8 cellular contexts compared by ENCODE assay signal in genomic region chr6:14799928-14800327, GRCh38.
DNase-seq lines count a peak whose midpoint lies in the region; FAIRE-seq and TF ChIP-seq lines count a peak whose summit lies in the region.

No MANE protein-coding gene starts in this region.

- peaks cover 20% of the 10 kb centered on the region for H3K4me1 ChIP-seq in PC-9 (replicated peaks; ENCODE audit: insufficient read depth)

- no peak for TF ChIP-seq CTCF in PC-9 (conservative IDR thresholded peaks at IDR 0.05)
- TF ChIP-seq CTCF in MCF 10A (IDR thresholded peaks at IDR 0.05; ENCODE audit: unreplicated experiment) = no peak

- H3K9me3 ChIP-seq in PC-9 (ENCODE audit: insufficient read depth, low read depth) = peaks cover 6% of the 10 kb centered on the region; the same call in 1 of the 2 replicates

- H4K20me1 ChIP-seq in PC-9 (ENCODE audit: insufficient read depth) = no peaks in the 10 kb centered on the region

- H3K4me2 ChIP-seq in PC-9 = 0 out of 2 replicates have a peak overlapping the region, but pooled peaks have one; percentile 15

- H3K27me3 Mint-ChIP-seq in MCF 10A (ENCODE audit: insufficient read depth, unreplicated experiment) = no peaks in the 10 kb centered on the region

- no peak overlapping the region for H3K27ac Mint-ChIP-seq in MCF 10A (ENCODE audit: low read depth, unreplicated experiment)

- H3K4me1 Mint-ChIP-seq in MCF 10A (ENCODE audit: insufficient read depth, unreplicated experiment) = peaks cover 33% of the 10 kb centered on the region

- no peaks in the 10 kb centered on the region for H3K27me3 ChIP-seq in PC-9 (ENCODE audit: insufficient read depth, low read depth)

- no peaks in the 10 kb centered on the region for H3K36me3 ChIP-seq in PC-9 (ENCODE audit: low read depth)

- H3K79me2 ChIP-seq in PC-9 (ENCODE audit: low read depth) = no peaks in the 10 kb centered on the region

- H3K9me3 Mint-ChIP-seq in MCF 10A (ENCODE audit: unreplicated experiment) = no peaks in the 10 kb centered on the region

- CTCF ChIA-PET in PC-9 (lab: Charles Lee) = no interaction called here
- CTCF ChIA-PET in MCF 10A (lab: Yijun Ruan, JAX) = no interaction called here

- POLR2A ChIA-PET in PC-9 (lab: Charles Lee; ENCODE audit: unreplicated experiment) = no interaction called here
- POLR2A ChIA-PET in MCF 10A (lab: Yijun Ruan, JAX) = interaction anchor here (0.9 kb wide), 1 partner anchor 56 kb away, joined by 3 read pairs; no protein-coding TSS in a partner anchor

- DNase-seq in activated naive CD4-positive, alpha-beta T cell treated with Interleukin-2 at 50 U/mL for 16 hours = peak; percentile 27
- DNase-seq in activated naive CD4-positive, alpha-beta T cell (lab: John Stamatoyannopoulos, UW) = no peak
- DNase-seq in HK-2 (ENCODE audit: unreplicated experiment) = peak; percentile 8
- DNase-seq in PC-9 = peak; percentile 36 to 79
- DNase-seq in MCF 10A (ENCODE audit: unreplicated experiment) = peak; percentile 83
- peak in 35 of 49 donors; percentile 6 to 71 (median 41) for DNase-seq in substantia nigra (lab: John Stamatoyannopoulos, UW)
- no peak for DNase-seq in stimulated activated naive CD4-positive, alpha-beta T cell treated with Interleukin-2 at 50 U/mL for 16 hours (lab: John Stamatoyannopoulos, UW)

- peak; percentile 94 for FAIRE-seq in islet of Langerhans (lab: Jason Lieb, UNC)

- H3K4me3 Mint-ChIP-seq in MCF 10A (ENCODE audit: unreplicated experiment) = no peak overlapping the region

- H3K27ac ChIP-seq in PC-9 = no peak overlapping the region
- no peak overlapping the region for H3K27ac ChIP-seq in substantia nigra (ENCODE audit: low read depth, low read length, poor library complexity, severe bottlenecking)

- BruUV-seq in PC-9 (replicated peaks; lab: Mats Ljungman, UMichigan) = no TSS peak
- BruUV-seq in MCF 10A (replicated peaks; lab: Mats Ljungman, UMichigan) = no TSS peak

- intact Hi-C loops in PC-9 (cut with micrococcal nuclease; ENCODE audit: unreplicated experiment) = no loop called here
- intact Hi-C loops in MCF 10A (cut with micrococcal nuclease) = loop anchor here (5.0 kb wide), 1 partner anchor 447 kb away; the partner anchor contains the start of gene JARID2

- H3K4me3 ChIP-seq in PC-9 = no peak overlapping the region

- no peak overlapping the region for H2AFZ ChIP-seq in PC-9

- H3F3A ChIP-seq in PC-9 (ENCODE audit: insufficient read depth, low read depth) = no peaks in the 10 kb centered on the region; the same call in 1 of the 2 replicates

- H3K9me2 ChIP-seq in PC-9 (ENCODE audit: insufficient read depth) = no peaks in the 10 kb centered on the region

- H3K36me3 Mint-ChIP-seq in MCF 10A (ENCODE audit: insufficient read depth, unreplicated experiment) = peaks cover 5% of the 10 kb centered on the region

Comparison
In these comparisons a context has a peak if more than half of its experiments do, and no peak if none do; other contexts are left out.
1. DNase-seq: peak in activated naive CD4-positive, alpha-beta T cell treated with Interleukin-2 at 50 U/mL for 16 hours (single experiment), HK-2 (single experiment), PC-9 (2 of 2), MCF 10A (single experiment) and substantia nigra (35 of 49); none in activated naive CD4-positive, alpha-beta T cell (0 of 4) and stimulated activated naive CD4-positive, alpha-beta T cell treated with Interleukin-2 at 50 U/mL for 16 hours (single experiment).